Comparison of ENCODE assay signal across 9 cellular contexts in the genomic region with DNA sequence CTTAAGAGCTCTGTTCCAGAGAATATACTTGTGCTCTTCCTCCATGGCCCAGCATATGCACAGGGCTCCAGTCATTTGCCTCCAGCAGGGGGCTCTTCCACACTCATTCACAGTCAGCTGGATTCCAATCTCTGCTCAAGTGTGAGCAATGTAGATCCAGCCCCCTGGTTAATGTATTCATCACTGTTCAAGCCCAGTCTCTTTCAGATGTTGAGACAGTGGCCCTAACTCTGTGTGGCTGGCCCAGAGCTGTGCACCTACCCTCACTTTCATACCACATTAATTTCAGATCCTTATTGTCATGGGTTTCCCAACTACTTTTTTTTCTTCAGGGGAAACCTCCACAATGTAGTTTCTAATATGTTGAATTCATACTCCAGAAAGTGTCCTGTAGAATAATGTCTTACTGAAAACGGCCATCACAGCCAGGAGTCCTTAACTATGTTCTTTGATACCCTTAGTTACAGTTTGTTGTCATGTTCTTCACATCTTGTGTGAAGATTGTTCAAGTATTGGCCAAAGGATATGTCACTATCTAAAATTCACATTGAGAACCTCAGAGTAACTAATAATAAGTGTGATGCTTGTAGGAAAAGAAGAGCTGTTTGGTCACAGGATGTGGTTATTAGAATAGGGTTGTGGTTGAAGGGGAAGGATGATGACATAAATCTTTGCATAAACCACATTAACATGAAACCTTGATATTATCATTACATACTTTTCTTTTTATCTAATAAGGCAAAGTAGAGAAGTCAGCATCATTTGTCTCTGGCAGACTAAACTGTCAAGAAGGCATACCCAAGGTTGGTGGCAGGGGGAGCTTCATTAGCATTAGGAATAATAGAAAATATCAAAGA. TPM values are rescaled to one million over a fixed set of nuclear protein-coding genes. Genes with fewer than 3 reads are reported as not detected.
DNase-seq lines count a peak whose midpoint lies in the region; ATAC-seq and TF ChIP-seq lines count a peak whose summit lies in the region.
"Had no signal": no experiment of that assay in that cellular context is flagged by ENCODE, and none has a peak within 500 bp of the region (broad histone marks: within the 10 kb centered on the region; RNA-seq: fewer than 3 reads in every experiment).

No MANE protein-coding gene starts in this region.

- peak; percentile 34 for DNase-seq in DMS153 (lab: John Stamatoyannopoulos, UW)
- peak; percentile 35 to 76 for DNase-seq in T47D (ENCODE audit: low read depth in 1 of 2, low spot score in 1 of 2)
- DNase-seq in lung microvascular endothelial cell (ENCODE audit: low read depth in 2 of 2) = peak; percentile 48 to 52
- no peak for DNase-seq in DMS79 (lab: John Stamatoyannopoulos, UW)
- no peak for DNase-seq in sigmoid colon

- H3K9me2 ChIP-seq in SU-DHL-6 (replicated peaks; ENCODE audit: insufficient read depth, low read length) = no peaks in the 10 kb centered on the region

- in situ Hi-C loops in T47D (cut with HindIII; ENCODE audit: low pct_unique_long_range_greater_than_20kb, low sequenced_read_pairs) = no loop called here

- intact Hi-C loops in sigmoid colon (cut with DNase I) = no loop called here

- H3K9ac ChIP-seq in SU-DHL-6 (ENCODE audit: low read length) = peak overlapping the region; percentile 50

- peak overlapping the region; percentile 96 for H3K27ac ChIP-seq in SU-DHL-6 (ENCODE audit: low read depth, low read length)
- no peak overlapping the region for H3K27ac ChIP-seq in sigmoid colon
- H3K27ac ChIP-seq: SK-N-MC had no signal

- no peak for TF ChIP-seq EP300 in sigmoid colon (IDR thresholded peaks at IDR 0.05)

- no peaks in the 10 kb centered on the region for H4K20me1 ChIP-seq in SU-DHL-6 (ENCODE audit: low read depth, low read length)

- H2AFZ ChIP-seq in SU-DHL-6 (ENCODE audit: low read depth, low read length, severe bottlenecking) = no peak overlapping the region

- no peaks in the 10 kb centered on the region for H3K9me3 ChIP-seq in SU-DHL-6 (ENCODE audit: insufficient read depth, low read length)
- no peaks in the 10 kb centered on the region for H3K9me3 ChIP-seq in sigmoid colon

- peak overlapping the region; percentile 83 for H3K4me2 ChIP-seq in SU-DHL-6 (ENCODE audit: low read depth, low read length, poor library complexity, severe bottlenecking)

- 0 out of 2 replicates have a peak, but pooled peaks cover 2% of the 10 kb centered on the region for H3K36me3 ChIP-seq in SU-DHL-6 (ENCODE audit: low read length)
- H3K36me3 ChIP-seq in sigmoid colon = no peaks in the 10 kb centered on the region

- peak overlapping the region; percentile 35 for H3K4me3 ChIP-seq in SU-DHL-6 (ENCODE audit: insufficient read depth, low read length, poor library complexity, severe bottlenecking)
- H3K4me3 ChIP-seq in sigmoid colon = no peak overlapping the region
- H3K4me3 ChIP-seq: SK-N-MC had no signal

- peak; percentile 75 for TF ChIP-seq CTCF in SU-DHL-6 (IDR thresholded peaks at IDR 0.05; ENCODE audit: insufficient read depth, low read length, poor library complexity, severe bottlenecking)
- no peak for TF ChIP-seq CTCF in sigmoid colon (IDR thresholded peaks at IDR 0.05)

- no peaks in the 10 kb centered on the region for H3K27me3 ChIP-seq in SU-DHL-6 (ENCODE audit: low read length)
- no peaks in the 10 kb centered on the region for H3K27me3 ChIP-seq in sigmoid colon

- no peaks in the 10 kb centered on the region for H3K4me1 ChIP-seq in sigmoid colon

- ATAC-seq in GM19395 (IDR thresholded peaks at IDR 0.05; ENCODE audit: unreplicated experiment) (peak; percentile 72), HG03342 (IDR thresholded peaks at IDR 0.05; ENCODE audit: unreplicated experiment) (peak; percentile 69)

- WGBS in sigmoid colon, 2 donors = 0% methylated on average over 1 of the region's 1 CpG

- H3F3A ChIP-seq in SU-DHL-6 (ENCODE audit: insufficient read depth) = peaks cover 29% of the 10 kb centered on the region

- no peaks in the 10 kb centered on the region for H3K79me2 ChIP-seq in SU-DHL-6 (ENCODE audit: insufficient read depth, low read length)

- no peak for TF ChIP-seq POLR2A in sigmoid colon (IDR thresholded peaks at IDR 0.05)

RNA-seq across cellular contexts. Expression of gene HLA-DQA1, which starts 14.4 kb away (rescaled TPM):
- total RNA-seq in lung microvascular endothelial cell (not detected in 2 replicates), sigmoid colon (1 to 10 TPM in 3 of 4 donors, under 1 TPM in 1; 0.16 to 9.5 (median 4.0) TPM)
- 100 to 1,000 TPM in 2 of 3 donors, 10 to 100 TPM in 1; 32.4 to 250 (median 129) TPM for polyA plus RNA-seq in sigmoid colon

RNA-seq across cellular contexts. Expression of gene HLA-DRB1, which starts 33.1 kb away (rescaled TPM):
- total RNA-seq in lung microvascular endothelial cell (0.40 and 1.5 TPM in 2 replicates), sigmoid colon (10 to 100 TPM; 23.5 to 44.6 (median 27.7) TPM)
- polyA plus RNA-seq in sigmoid colon = 100 to 1,000 TPM in 2 of 3 donors, 10 to 100 TPM in 1; 25.8 to 414 (median 158) TPM

RNA-seq across cellular contexts. Expression of gene HLA-DQB1, which starts 43.7 kb away (rescaled TPM):
- total RNA-seq in lung microvascular endothelial cell (0.20 TPM in 1 of 2 replicates, not detected in the other), sigmoid colon (1 to 10 TPM in 2 of 4 donors, under 1 TPM in 2; under 0.01 to 3.5 (median 1.7) TPM)
- polyA plus RNA-seq in sigmoid colon = 100 to 1,000 TPM in 1 of 3 donors, 10 to 100 TPM in 2; 36.6 to 182 (median 77.9) TPM

Comparison
In these comparisons a context has a peak if more than half of its experiments do, and no peak if none do; other contexts are left out.
1. DNase-seq: peak in DMS153 (single experiment), T47D (2 of 2) and lung microvascular endothelial cell (2 of 2); none in DMS79 (single experiment) and sigmoid colon (single experiment).